ENCODE assay signal across 1 cellular context in the genomic region with DNA sequence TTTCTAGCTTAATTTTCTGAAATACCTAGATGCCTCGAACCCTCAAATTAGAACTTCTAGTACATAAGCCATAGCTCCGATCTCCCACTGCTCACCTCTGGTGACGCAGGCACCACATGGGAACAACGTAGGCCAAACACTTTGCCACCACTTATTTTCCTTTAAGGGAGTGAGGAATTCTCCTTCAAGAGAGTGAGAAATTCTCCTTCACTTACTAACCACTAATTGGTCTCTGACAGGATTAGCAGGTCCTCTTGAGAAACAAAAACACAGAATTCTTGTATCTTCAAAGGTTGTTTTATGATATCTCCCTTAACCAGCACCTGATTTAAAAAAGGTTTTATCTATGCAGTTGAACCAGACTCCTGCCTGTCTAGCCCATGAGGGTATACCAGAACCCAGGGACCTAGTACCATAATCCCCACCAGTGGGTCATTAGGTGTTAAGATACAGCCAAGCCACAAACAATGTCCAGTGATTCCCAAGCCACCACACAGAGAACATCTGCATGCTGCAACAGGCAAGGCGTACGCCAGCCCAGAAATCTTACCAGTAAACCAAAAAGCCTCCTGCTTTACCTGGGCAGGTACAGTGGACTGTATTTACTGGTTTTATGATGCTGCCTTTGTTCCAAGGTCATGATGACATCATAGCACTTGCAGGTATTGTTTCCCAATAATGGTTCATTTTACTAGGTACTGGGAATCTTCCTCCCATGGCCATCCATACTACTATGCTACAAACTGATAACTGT.
TF ChIP-seq lines count a peak whose summit lies in the region.

No MANE protein-coding gene starts in this region.

TF ChIP-seq in endothelial cell of umbilical vein, 7 proteins besides CTCF, POLR2A, EP300 and RAD21 (continued from another document):
- TF ChIP-seq FOS (IDR thresholded peaks at IDR 0.05; ENCODE audit: borderline replicate concordance, insufficient read depth, low read length) (no peak), EZH2 (IDR thresholded peaks at IDR 0.05; ENCODE audit: borderline replicate concordance, low read depth, low read length, severe bottlenecking) (no peak)
TF ChIP-seq in endothelial cell of umbilical vein: peak in this region for 0.
